In the genomic region with DNA sequence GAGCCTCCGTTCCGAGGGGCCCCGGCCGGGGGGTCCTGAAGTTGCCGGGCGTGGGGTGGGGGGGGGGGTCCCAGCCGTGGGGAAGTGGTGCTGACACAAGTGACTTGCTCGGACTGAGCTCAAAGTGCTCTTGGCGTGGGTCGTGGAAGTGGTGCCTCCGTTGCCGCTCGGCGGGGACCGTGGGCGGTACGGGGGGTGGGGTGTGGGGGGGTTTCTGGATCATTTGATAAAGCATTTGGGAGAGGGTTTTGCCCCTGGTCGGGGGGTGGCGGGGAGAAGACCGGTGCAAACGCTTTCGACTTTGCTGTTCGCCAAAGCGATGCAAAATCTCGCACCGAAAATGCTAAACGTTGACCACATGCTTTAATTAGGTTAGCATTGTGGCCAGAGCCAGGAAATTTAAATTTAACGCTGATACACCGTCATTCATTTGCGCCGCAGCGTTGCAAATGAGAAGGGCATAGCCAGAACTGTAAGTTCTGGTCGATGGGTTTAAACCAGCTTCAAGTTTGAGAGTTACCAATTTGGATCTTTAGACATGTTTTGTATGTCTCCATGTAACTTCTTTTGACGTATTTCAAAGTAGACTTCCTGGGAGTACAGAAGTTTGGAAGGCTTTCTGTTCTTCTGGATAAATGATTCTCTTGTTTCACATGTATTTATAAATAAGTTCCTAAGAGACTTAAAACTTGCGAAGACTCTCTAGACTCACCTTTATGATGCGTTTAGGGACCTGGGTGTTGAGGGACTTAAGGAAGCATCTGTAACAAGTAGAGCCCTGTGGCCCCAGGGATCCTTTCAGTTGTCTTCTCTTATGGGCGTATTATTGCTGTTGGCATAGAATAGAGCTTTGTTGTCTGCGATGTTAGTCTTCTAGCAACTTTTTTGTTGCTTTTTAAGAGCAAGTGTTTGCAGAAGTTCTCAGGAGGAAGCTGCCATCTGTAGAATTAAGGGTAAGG, we compare ENCODE assay signal across 1 cellular context.
TF ChIP-seq lines count a peak whose summit lies in the region.

No MANE protein-coding gene starts in this region.

TF ChIP-seq in A549, 52 proteins besides CTCF, POLR2A, EP300 and RAD21 (continued from another document):
- TF ChIP-seq PHF8 (IDR thresholded peaks at IDR 0.05; ENCODE audit: borderline replicate concordance, low read depth), result no peak
- TF ChIP-seq NFE2L2 (conservative IDR thresholded peaks at IDR 0.05; ENCODE audit: low read length), result no peak
